ENCODE assay signal across 9 cellular contexts in the genomic region with DNA sequence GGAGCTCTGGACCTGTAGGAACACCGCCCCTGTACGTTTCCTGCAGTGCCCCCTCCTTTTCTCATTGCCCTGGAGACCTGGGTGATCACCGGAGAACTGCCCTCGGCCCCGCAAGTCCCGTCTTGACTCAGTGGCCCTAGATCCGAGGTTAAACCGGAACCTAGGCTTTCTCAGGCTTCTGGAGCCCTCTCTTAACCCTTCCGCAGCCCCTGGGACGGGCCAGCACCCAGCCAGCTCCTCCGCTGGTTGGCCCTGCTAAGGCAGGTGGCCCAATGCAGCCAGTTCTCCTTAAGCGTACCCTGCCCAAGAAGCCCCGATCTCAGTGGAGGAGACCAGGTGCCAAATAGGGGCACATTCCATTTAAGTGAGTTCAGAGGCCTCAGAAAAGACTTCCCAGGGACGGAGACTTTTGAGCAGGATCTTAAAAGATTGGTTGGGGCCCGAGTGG. TPM values are rescaled to one million over a fixed set of nuclear protein-coding genes. Genes with fewer than 3 reads are reported as not detected.
DNase-seq lines count a peak whose midpoint lies in the region; ATAC-seq, FAIRE-seq and TF ChIP-seq lines count a peak whose summit lies in the region.
"Had no signal": no experiment of that assay in that cellular context is flagged by ENCODE, and none has a peak within 500 bp of the region (broad histone marks: within the 10 kb centered on the region; RNA-seq: fewer than 3 reads in every experiment).

No MANE protein-coding gene starts in this region.

- H3K9me3 Mint-ChIP-seq in CD8-positive, alpha-beta T cell = no peaks in the 10 kb centered on the region
- H3K9me3 Mint-ChIP-seq in astrocyte (ENCODE audit: unreplicated experiment) = no peaks in the 10 kb centered on the region

- peak; percentile 6 for ATAC-seq in CD8-positive, alpha-beta T cell
- ATAC-seq in GM21515 (IDR thresholded peaks at IDR 0.05; ENCODE audit: unreplicated experiment) = peak; percentile 14

- peak overlapping the region; percentile 88 for H3K9ac ChIP-seq in MM.1S (ENCODE audit: low read length)
- H3K9ac ChIP-seq in astrocyte (ENCODE audit: low read length) = peak overlapping the region; percentile 81

- H3K4me2 ChIP-seq in MM.1S (ENCODE audit: low read depth, low read length) (peak overlapping the region; percentile 100), astrocyte (ENCODE audit: low read length) (peak overlapping the region; percentile 90)

- H3K27ac Mint-ChIP-seq in CD8-positive, alpha-beta T cell = peak overlapping the region; percentile 81
- peak overlapping the region; percentile 85 for H3K27ac Mint-ChIP-seq in astrocyte (ENCODE audit: unreplicated experiment)

- DNase-seq in CD8-positive, alpha-beta T cell = peak in 3 of 7 experiments; percentile 9 to 18 (median 14)
- DNase-seq in MM.1S = no peak
- DNase-seq in astrocyte (ENCODE audit: low read depth) = peak; percentile 56
- DNase-seq in iPS DF 19.7 (ENCODE audit: low read depth, low spot score) = peak; percentile 72
- no peak for DNase-seq in skeletal muscle cell (ENCODE audit: low read depth)
- no peak for DNase-seq in NCI-H82 treated with DMSO at 0.1 percent for 48 hours (lab: John Stamatoyannopoulos, UW; ENCODE audit: unreplicated experiment)
- no peak for DNase-seq in COR-L47 (lab: John Stamatoyannopoulos, UW)

- H2AFZ ChIP-seq in MM.1S (ENCODE audit: low read length) (peak overlapping the region; percentile 97), astrocyte (ENCODE audit: low read depth, low read length) (peak overlapping the region; percentile 91)

- H4K20me1 ChIP-seq in MM.1S (ENCODE audit: insufficient read depth, low read length) (no peaks in the 10 kb centered on the region), astrocyte (ENCODE audit: insufficient read depth, low read length) (no peaks in the 10 kb centered on the region)

- intact Hi-C loops in CD8-positive, alpha-beta T cell (cut with DNase I, micrococcal nuclease) = loop anchor here in 1 of 2 experiments (2.0 kb wide), 1 partner anchor 36 kb away; no protein-coding TSS in a partner anchor

- H3K4me3 ChIP-seq in CD8-positive, alpha-beta T cell (ENCODE audit: low read depth, low read length) = peak overlapping the region; percentile 70
- peak overlapping the region; percentile 89 for H3K4me3 ChIP-seq in MM.1S (ENCODE audit: low read length)
- H3K4me3 ChIP-seq in astrocyte (ENCODE audit: insufficient read depth, low read depth, low read length) = peak overlapping the region; percentile 61
- peak overlapping the region; percentile 62 for H3K4me3 ChIP-seq in skeletal muscle cell (ENCODE audit: low read depth, low read length)
- H3K4me3 ChIP-seq: SK-N-MC had no signal

- no peaks in the 10 kb centered on the region for H3F3A ChIP-seq in MM.1S (ENCODE audit: insufficient read depth, low read length)

- CTCF ChIA-PET in CD8-positive, alpha-beta T cell (lab: Charles Lee) = interaction anchor here (0.6 to 2.2 kb wide), 16 partner anchors 9 to 155 kb away, joined by 3 to 14 read pairs (median 4); partner anchors contain the start of gene SLC37A4

- no peaks in the 10 kb centered on the region for H3K27me3 Mint-ChIP-seq in CD8-positive, alpha-beta T cell (ENCODE audit: low read depth)
- no peaks in the 10 kb centered on the region for H3K27me3 Mint-ChIP-seq in astrocyte (ENCODE audit: low read depth, unreplicated experiment)

- H3K4me1 ChIP-seq in CD8-positive, alpha-beta T cell (ENCODE audit: insufficient read depth, low read length) = peaks cover 6% of the 10 kb centered on the region
- H3K4me1 ChIP-seq in MM.1S (ENCODE audit: low read length) (peaks cover 5% of the 10 kb centered on the region; the same call in 1 of the 2 replicates), astrocyte (ENCODE audit: insufficient read depth, low read length) (peaks cover 15% of the 10 kb centered on the region)

- H3K9me2 ChIP-seq in MM.1S (replicated peaks; ENCODE audit: insufficient read depth, low read length) = no peaks in the 10 kb centered on the region

- FAIRE-seq in astrocyte (lab: Jason Lieb, UNC) = no peak

- no peaks in the 10 kb centered on the region for H3K79me2 ChIP-seq in MM.1S (ENCODE audit: low read length)
- no peaks in the 10 kb centered on the region for H3K79me2 ChIP-seq in astrocyte (ENCODE audit: insufficient read depth, low read length)

- peaks cover 13% of the 10 kb centered on the region for H3K36me3 Mint-ChIP-seq in CD8-positive, alpha-beta T cell
- peaks cover 2% of the 10 kb centered on the region for H3K36me3 Mint-ChIP-seq in astrocyte (ENCODE audit: low read depth, unreplicated experiment)

- no peaks in the 10 kb centered on the region for H3K27me3 ChIP-seq in CD8-positive, alpha-beta T cell (ENCODE audit: insufficient read depth, low read length)
- H3K27me3 ChIP-seq in MM.1S (replicated peaks; ENCODE audit: insufficient read depth, low read length) (no peaks in the 10 kb centered on the region), astrocyte (ENCODE audit: insufficient read depth, low read length) (no peaks in the 10 kb centered on the region)

- H3K36me3 ChIP-seq in CD8-positive, alpha-beta T cell (ENCODE audit: insufficient read depth, low read length) = no peaks in the 10 kb centered on the region
- no peaks in the 10 kb centered on the region for H3K36me3 ChIP-seq in MM.1S (replicated peaks; ENCODE audit: insufficient read depth, low read length)
- H3K36me3 ChIP-seq in astrocyte (ENCODE audit: insufficient read depth, low read length) = no peaks in the 10 kb centered on the region

- H3K9me3 ChIP-seq in CD8-positive, alpha-beta T cell (ENCODE audit: low read length) = no peaks in the 10 kb centered on the region
- H3K9me3 ChIP-seq in MM.1S (replicated peaks; ENCODE audit: insufficient read depth, low read length) (no peaks in the 10 kb centered on the region), astrocyte (ENCODE audit: insufficient read depth, low read depth, low read length) (no peaks in the 10 kb centered on the region)

- H3K27ac ChIP-seq in CD8-positive, alpha-beta T cell (ENCODE audit: low read depth, low read length) = peak overlapping the region; percentile 60
- peak overlapping the region; percentile 41; the same call in 1 of the 2 replicates for H3K27ac ChIP-seq in MM.1S (ENCODE audit: low read length)
- peak overlapping the region; percentile 51 for H3K27ac ChIP-seq in astrocyte (ENCODE audit: low read depth, low read length)
- H3K27ac ChIP-seq: SK-N-MC had no signal

- H3K4me1 Mint-ChIP-seq in CD8-positive, alpha-beta T cell (ENCODE audit: low read depth) = no peaks in the 10 kb centered on the region
- peaks cover 8% of the 10 kb centered on the region for H3K4me1 Mint-ChIP-seq in astrocyte (ENCODE audit: low read depth, unreplicated experiment)

- H3K4me3 Mint-ChIP-seq in CD8-positive, alpha-beta T cell = peak overlapping the region; percentile 87
- H3K4me3 Mint-ChIP-seq in astrocyte (ENCODE audit: unreplicated experiment) = peak overlapping the region; percentile 86

- TF ChIP-seq CTCF in CD8-positive, alpha-beta T cell (IDR thresholded peaks at IDR 0.05) = no peak
- TF ChIP-seq CTCF in MM.1S (IDR thresholded peaks at IDR 0.05; ENCODE audit: low read length) (no peak), astrocyte (IDR thresholded peaks at IDR 0.05; ENCODE audit: insufficient read depth, low read depth, low read length) (no peak)

- POLR2A ChIA-PET in CD8-positive, alpha-beta T cell (lab: Charles Lee) = interaction anchor here (0.6 to 1.5 kb wide), 6 partner anchors 8 to 111 kb away, joined by 3 to 5 read pairs (median 3); partner anchors contain the start of genes C2CD2L and DPAGT1

RNA-seq across cellular contexts. Expression of gene NLRX1, which starts 0.8 kb away (rescaled TPM):
- total RNA-seq in CD8-positive, alpha-beta T cell = 1 to 10 TPM; 5.1 TPM
- total RNA-seq in astrocyte = 6.3 and 9.6 TPM in 2 replicates

RNA-seq across cellular contexts. Expression of gene NHERF4, which starts 16.0 kb away (rescaled TPM):
- under 1 TPM; 0.22 to 0.50 TPM for total RNA-seq in CD8-positive, alpha-beta T cell
- total RNA-seq in astrocyte = not detected in 2 replicates

RNA-seq across cellular contexts. Expression of gene ABCG4, which starts 20.4 kb away (rescaled TPM):
- total RNA-seq in CD8-positive, alpha-beta T cell = not detected
- total RNA-seq in astrocyte = 0.55 and 1.5 TPM in 2 replicates

RNA-seq across cellular contexts. Expression of gene CBL, which starts 36.8 kb away (rescaled TPM):
- total RNA-seq in CD8-positive, alpha-beta T cell = 10 to 100 TPM; 13.5 to 13.8 TPM
- total RNA-seq in astrocyte = 45.1 and 46.6 TPM in 2 replicates

RNA-seq across cellular contexts. Expression of gene HINFP, which starts 47.9 kb away (rescaled TPM):
- 10 to 100 TPM; 17.0 to 19.5 TPM for total RNA-seq in CD8-positive, alpha-beta T cell
- 22.7 and 27.8 TPM in 2 replicates for total RNA-seq in astrocyte

Comparison
In these comparisons a context has a peak if more than half of its experiments do, and no peak if none do; other contexts are left out.
1. DNase-seq: peak in astrocyte (single experiment) and iPS DF 19.7 (single experiment); none in MM.1S (single experiment), skeletal muscle cell (single experiment), NCI-H82 treated with DMSO at 0.1 percent for 48 hours (single experiment) and COR-L47 (single experiment).
2. Peak in every context shown above with its lines, with median percentiles within 50 percentile points of each other: H3K27ac ChIP-seq and H3K4me3 ChIP-seq.